8 cellular contexts compared by ENCODE assay signal in genomic region chr19:19514881-19515763, GRCh38. TPM values are rescaled to one million over a fixed set of nuclear protein-coding genes. Genes with fewer than 3 reads are reported as not detected.
DNase-seq lines count a peak whose midpoint lies in the region; ATAC-seq and TF ChIP-seq lines count a peak whose summit lies in the region.

Gene TSSK6, minus strand, starts transcription at chr19:19515548. Its CDS starts 121 bp downstream, at chr19:19515427.

- CTCF ChIA-PET in HEK293T (lab: Yijun Ruan, JAX) = no interaction called here

- H3K36me3 Mint-ChIP-seq in activated CD4-positive, alpha-beta T cell treated with anti-CD3 and anti-CD28 coated beads, Interleukin-2, amount 10 ng/mL, durations not matched to agents 24 days and 14 days (ENCODE audit: low read depth) = peaks cover 24% of the 10 kb centered on the region

- H3K4me3 ChIP-seq in astrocyte of the cerebellum (ENCODE audit: low read depth, low read length) (peak within 1 kb of the TSS; percentile 79), tibial artery (peak within 1 kb of the TSS; percentile 65 to 71)

- intact Hi-C loops in activated CD4-positive, alpha-beta T cell treated with anti-CD3 and anti-CD28 coated beads, Interleukin-2, amount 10 ng/mL, durations not matched to agents 24 days and 14 days (cut with micrococcal nuclease) = no loop called here
- intact Hi-C loops in tibial artery (cut with DNase I; ENCODE audit: low total_unique reads) = no loop called here

- H3K27me3 Mint-ChIP-seq in activated CD4-positive, alpha-beta T cell treated with anti-CD3 and anti-CD28 coated beads, Interleukin-2, amount 10 ng/mL, durations not matched to agents 24 days and 14 days = no peaks in the 10 kb centered on the region

- H3K4me1 ChIP-seq in tibial artery = peaks cover 0 to 33% (median 24%) of the 10 kb centered on the region in 4 donors

- ATAC-seq in left lobe of liver (peak; percentile 3), HG03469 (IDR thresholded peaks at IDR 0.05; ENCODE audit: unreplicated experiment) (no peak)

- H3K27me3 ChIP-seq in tibial artery = no peaks in the 10 kb centered on the region

- in situ Hi-C loops in astrocyte of the cerebellum (cut with HindIII; ENCODE audit: low sequenced_read_pairs) = no loop called here

- H3K9me3 ChIP-seq in tibial artery = no peaks in the 10 kb centered on the region

- H3K27ac Mint-ChIP-seq in activated CD4-positive, alpha-beta T cell treated with anti-CD3 and anti-CD28 coated beads, Interleukin-2, amount 10 ng/mL, durations not matched to agents 24 days and 14 days = peak within 1 kb of the TSS; percentile 95

- POLR2A ChIA-PET in HEK293T (lab: Yijun Ruan, JAX) = interaction anchor here (0.6 to 2.3 kb wide), 13 partner anchors 9 to 345 kb away, joined by 3 to 7 read pairs (median 5); partner anchors contain the start of genes GATAD2A and MEF2B

- peaks cover 0 to 13% (median 6%) of the 10 kb centered on the region in 3 donors for H3K36me3 ChIP-seq in tibial artery

- DNase-seq in activated CD4-positive, alpha-beta T cell treated with anti-CD3 and anti-CD28 coated beads, Interleukin-2, amount 10 ng/mL, durations not matched to agents 24 days and 14 days = no peak
- no peak for DNase-seq in activated CD4-positive, alpha-beta T cell treated with anti-CD3 and anti-CD28 coated beads, Interleukin-2, amount 50 U/mL, for 48 hours
- no peak for DNase-seq in astrocyte of the cerebellum (ENCODE audit: low read depth)
- no peak for DNase-seq in left lobe of liver (ENCODE audit: low spot score)
- no peak for DNase-seq in tibial artery
- DNase-seq in HEK293T (ENCODE audit: extremely low spot score) = no peak
- DNase-seq in GM20000 (ENCODE audit: low spot score) = no peak

- H3K4me1 Mint-ChIP-seq in activated CD4-positive, alpha-beta T cell treated with anti-CD3 and anti-CD28 coated beads, Interleukin-2, amount 10 ng/mL, durations not matched to agents 24 days and 14 days = peaks cover 6% of the 10 kb centered on the region

- H3K27ac ChIP-seq in tibial artery = peak within 1 kb of the TSS; percentile 82 to 90

- peak within 1 kb of the TSS; percentile 96 for H3K4me3 Mint-ChIP-seq in activated CD4-positive, alpha-beta T cell treated with anti-CD3 and anti-CD28 coated beads, Interleukin-2, amount 10 ng/mL, durations not matched to agents 24 days and 14 days

- peak; percentile 16 for TF ChIP-seq CTCF in astrocyte of the cerebellum (IDR thresholded peaks at IDR 0.05; ENCODE audit: low read depth, low read length, missing control alignments)
- TF ChIP-seq CTCF in tibial artery (IDR thresholded peaks at IDR 0.05) = no peak
- TF ChIP-seq CTCF in GM20000 (IDR thresholded peaks at IDR 0.05; ENCODE audit: extremely low read depth, missing control alignments) = no peak

- no peaks in the 10 kb centered on the region for H3K9me3 Mint-ChIP-seq in activated CD4-positive, alpha-beta T cell treated with anti-CD3 and anti-CD28 coated beads, Interleukin-2, amount 10 ng/mL, durations not matched to agents 24 days and 14 days

TF ChIP-seq in HEK293T, 16 proteins besides CTCF, POLR2A, EP300 and RAD21:
- TF ChIP-seq FOXM1 (IDR thresholded peaks at IDR 0.05; ENCODE audit: borderline replicate concordance) = no peak
- no peak for TF ChIP-seq HDGF (IDR thresholded peaks at IDR 0.05; ENCODE audit: borderline replicate concordance)
- no peak for TF ChIP-seq FOXA1 (IDR thresholded peaks at IDR 0.05)
- TF ChIP-seq ZNF384 (IDR thresholded peaks at IDR 0.05) = no peak
- no peak for TF ChIP-seq BHLHE40 (IDR thresholded peaks at IDR 0.05; ENCODE audit: borderline replicate concordance)
- no peak for TF ChIP-seq FOXK2 (IDR thresholded peaks at IDR 0.05)
- TF ChIP-seq CTBP1 (IDR thresholded peaks at IDR 0.05; ENCODE audit: borderline replicate concordance) = no peak
- TF ChIP-seq SP1 (IDR thresholded peaks at IDR 0.05) = no peak

RNA-seq across cellular contexts. Expression of gene TSSK6, which starts in this region (rescaled TPM):
- 3.3 and 4.4 TPM in 2 replicates for total RNA-seq in activated CD4-positive, alpha-beta T cell treated with anti-CD3 and anti-CD28 coated beads, Interleukin-2, amount 10 ng/mL, durations not matched to agents 24 days and 14 days
- total RNA-seq in left lobe of liver = 1.8 TPM
